ENCODE assay signal across 1 cellular context in genomic region chr15:40859206-40859851, GRCh38.
TF ChIP-seq lines count a peak whose summit lies in the region.

No MANE protein-coding gene starts in this region.

TF ChIP-seq in IMR-90, 13 proteins besides CTCF, POLR2A, EP300 and RAD21 (continued from another document):
- TF ChIP-seq NFE2L2 (IDR thresholded peaks at IDR 0.05; ENCODE audit: low read depth, low read length) (no peak), MAZ (IDR thresholded peaks at IDR 0.05; ENCODE audit: borderline replicate concordance, low read depth, low read length) (no peak; the same call in 1 of the 2 replicates), FOS (IDR thresholded peaks at IDR 0.05; ENCODE audit: low read depth, low read length) (no peak), RCOR1 (IDR thresholded peaks at IDR 0.05; ENCODE audit: insufficient replicate concordance, low read length) (no peak), ELK1 (IDR thresholded peaks at IDR 0.05; ENCODE audit: borderline replicate concordance, low read depth, low read length) (no peak), CHD1 (IDR thresholded peaks at IDR 0.05; ENCODE audit: low read depth, low read length) (no peak), USF2 (IDR thresholded peaks at IDR 0.05; ENCODE audit: low read depth, low read length) (no peak), MXI1 (IDR thresholded peaks at IDR 0.05; ENCODE audit: borderline replicate concordance, low read depth, low read length) (no peak), CEBPB (IDR thresholded peaks at IDR 0.05; ENCODE audit: low read depth, low read length) (no peak)
